ENCODE assay signal across 25 cellular contexts in the genomic region with DNA sequence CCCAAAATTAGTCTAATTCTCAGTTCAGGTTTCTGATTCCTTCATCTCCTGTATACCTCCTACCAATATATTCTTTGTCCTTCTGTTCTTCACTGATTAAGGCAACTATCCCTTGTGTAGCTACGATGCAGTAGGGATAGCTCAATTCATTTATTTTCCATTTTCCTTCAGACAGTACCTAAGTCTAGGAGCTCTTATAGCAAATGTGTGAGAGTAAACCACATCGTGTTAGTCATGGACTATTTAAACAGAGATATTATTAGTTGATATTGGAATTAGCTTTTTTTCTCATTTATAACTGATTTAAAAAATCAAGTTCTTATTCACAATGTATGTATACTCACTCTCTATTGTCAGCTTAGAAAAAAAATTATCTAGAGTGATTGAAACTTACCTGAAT.
"Had no signal": no experiment of that assay in that cellular context is flagged by ENCODE, and none has a peak within 500 bp of the region (broad histone marks: within the 10 kb centered on the region; RNA-seq: fewer than 3 reads in every experiment).

No MANE protein-coding gene starts in this region.

- H3K4me1 ChIP-seq: neural progenitor cell, parathyroid adenoma, right atrium auricular region, stomach, thyroid gland, tibial nerve, upper lobe of left lung, vagina had no signal

- H3K36me3 ChIP-seq: neural progenitor cell, ovary, right atrium auricular region, stomach, thoracic aorta, thyroid gland, tibial nerve, upper lobe of left lung, vagina had no signal

- ATAC-seq: naive thymus-derived CD4-positive, alpha-beta T cell; natural killer cell; sciatic nerve; stimulated activated effector memory CD8-positive, alpha-beta T cell treated with anti-CD3 and anti-CD28 coated beads, Interleukin-12 subunit alpha, Interleukin-12 subunit beta, amount 100 ng/mL, for 72 hours; stimulated activated naive B cell treated with anti-CD40 and anti-IgM and Interleukin-4, amounts not matched to agents 10 μg/mL and 1 μg/mL and 100 μg/mL, for 72 hours had no signal

- H3K27ac ChIP-seq: neural progenitor cell, ovary, parathyroid adenoma, right atrium auricular region, stomach, thoracic aorta, thyroid gland, tibial nerve, upper lobe of left lung, vagina had no signal

- H3K4me3 ChIP-seq: neural progenitor cell, ovary, right atrium auricular region, stomach, thoracic aorta, thyroid gland, tibial nerve, upper lobe of left lung, vagina had no signal

- H3K9me3 ChIP-seq: ovary, thoracic aorta, thyroid gland, upper lobe of left lung, vagina had no signal

- H3K27me3 ChIP-seq: neural progenitor cell, ovary, right atrium auricular region, stomach, thyroid gland, tibial nerve, upper lobe of left lung, vagina had no signal

- DNase-seq: naive thymus-derived CD4-positive, alpha-beta T cell; natural killer cell; occipital lobe; ovary; posterior cingulate gyrus; retina; small intestine; stimulated activated CD4-positive, alpha-beta T cell treated with anti-CD3 and anti-CD28 coated beads, Interleukin-15, amount 100 ng/mL, for 24 hours; stimulated activated CD4-positive, alpha-beta T cell treated with anti-CD3 and anti-CD28 coated beads, Interleukin-2, amount 100 ng/mL, for 24 hours; stimulated activated CD4-positive, alpha-beta T cell treated with anti-CD3 and anti-CD28 coated beads, Interleukin-2, amount 100 ng/mL, for 48 hours; stimulated activated CD4-positive, alpha-beta T cell treated with anti-CD3 and anti-CD28 coated beads, Interleukin-4, amount 100 ng/mL, for 24 hours; stimulated activated naive B cell treated with anti-CD40 and anti-IgM and Interleukin-4, amounts not matched to agents 10 μg/mL and 1 μg/mL and 100 μg/mL, for 72 hours; stimulated activated naive CD4-positive, alpha-beta T cell treated with Interleukin-2 at 50 U/mL for 16 hours; stomach; thyroid gland; trophoblast cell; upper lobe of left lung had no signal
